6 cellular contexts compared by ENCODE assay signal in the genomic region with DNA sequence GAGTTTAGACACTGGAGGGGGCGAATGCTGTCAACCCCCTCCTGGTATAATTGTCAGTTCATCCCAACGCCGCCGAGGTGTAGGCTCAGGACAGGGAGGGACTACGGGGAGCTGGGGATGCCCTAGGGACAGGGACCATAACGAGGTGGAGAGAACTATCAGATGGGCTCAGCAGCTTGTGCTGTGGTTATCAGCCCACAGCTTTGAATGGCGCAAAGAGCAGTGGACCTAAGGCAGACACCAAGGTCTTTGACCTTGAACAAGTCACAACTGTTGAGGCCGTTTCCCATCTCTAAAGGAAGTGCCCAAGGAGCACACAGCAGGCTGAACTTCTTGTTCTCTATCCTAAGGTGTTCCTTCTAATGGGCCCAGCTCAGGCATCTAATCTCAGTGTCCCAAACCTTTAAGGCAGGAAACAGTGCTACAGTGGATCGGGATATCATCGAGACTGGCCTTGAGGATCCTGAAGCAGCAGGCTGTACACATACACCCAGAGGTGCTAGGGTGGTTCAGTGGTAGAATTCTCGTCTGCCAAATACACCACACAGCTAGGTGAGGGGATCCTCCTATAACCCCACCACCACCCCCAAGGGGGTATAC. TPM values are rescaled to one million over a fixed set of nuclear protein-coding genes. Genes with fewer than 3 reads are reported as not detected.
A peak's percentile ranks its signal among the peaks of the same experiment; 100 is the strongest.
DNase-seq lines count a peak whose midpoint lies in the region; ATAC-seq and TF ChIP-seq lines count a peak whose summit lies in the region.

No MANE protein-coding gene starts in this region.

- H3K36me3 Mint-ChIP-seq in CD4-positive, CD25-positive, alpha-beta regulatory T cell, result peaks cover 17% of the 10 kb centered on the region

- peak overlapping the region; percentile 90 to 96 (median 94) for H3K4me3 Mint-ChIP-seq in CD4-positive, CD25-positive, alpha-beta regulatory T cell

- H3K4me3 ChIP-seq in CD4-positive, CD25-positive, alpha-beta regulatory T cell (ENCODE audit: low read depth, low read length), result peak overlapping the region; percentile 75
- peak overlapping the region; percentile 70 for H3K4me3 ChIP-seq in SJCRH30
- H3K4me3 ChIP-seq in hepatocyte, result peak overlapping the region; percentile 22
- H3K4me3 ChIP-seq in upper lobe of right lung, result peak overlapping the region; percentile 71

- no peaks in the 10 kb centered on the region for H3K9me2 ChIP-seq in hepatocyte (replicated peaks; ENCODE audit: insufficient read depth)

- H3K27ac Mint-ChIP-seq in CD4-positive, CD25-positive, alpha-beta regulatory T cell, result peak overlapping the region; percentile 95 to 97 (median 96)

- H3K27me3 ChIP-seq in CD4-positive, CD25-positive, alpha-beta regulatory T cell (ENCODE audit: control insufficient read depth, insufficient read depth, low read length), result no peaks in the 10 kb centered on the region
- no peaks in the 10 kb centered on the region for H3K27me3 ChIP-seq in SJCRH30
- no peaks in the 10 kb centered on the region for H3K27me3 ChIP-seq in hepatocyte
- no peaks in the 10 kb centered on the region for H3K27me3 ChIP-seq in upper lobe of right lung

- no peaks in the 10 kb centered on the region for H3K27me3 Mint-ChIP-seq in CD4-positive, CD25-positive, alpha-beta regulatory T cell

- no peak for ATAC-seq in CD4-positive, CD25-positive, alpha-beta regulatory T cell (ENCODE audit: low read depth in 2 of 2)
- no peak for ATAC-seq in upper lobe of right lung

- H3K79me2 ChIP-seq in hepatocyte, result peaks cover 21% of the 10 kb centered on the region

- H3K27ac ChIP-seq in CD4-positive, CD25-positive, alpha-beta regulatory T cell (ENCODE audit: insufficient read depth, low read length, poor library complexity, severe bottlenecking), result peak overlapping the region; percentile 94
- H3K27ac ChIP-seq in SJCRH30, result peak overlapping the region; percentile 40
- peak overlapping the region; percentile 85 for H3K27ac ChIP-seq in hepatocyte
- peak overlapping the region; percentile 93 for H3K27ac ChIP-seq in upper lobe of right lung

- no peaks in the 10 kb centered on the region for H3K9me3 Mint-ChIP-seq in CD4-positive, CD25-positive, alpha-beta regulatory T cell

- intact Hi-C loops in upper lobe of right lung (cut with DNase I), result no loop called here

- TF ChIP-seq CTCF in hepatocyte (IDR thresholded peaks at IDR 0.05; ENCODE audit: poor library complexity), result no peak
- TF ChIP-seq CTCF in upper lobe of right lung (IDR thresholded peaks at IDR 0.05), result no peak

- no peak for DNase-seq in CD4-positive, CD25-positive, alpha-beta regulatory T cell
- no peak for DNase-seq in SJCRH30
- DNase-seq in hepatocyte (ENCODE audit: low spot score), result no peak
- DNase-seq in upper lobe of right lung, result no peak
- no peak for DNase-seq in HCEC 1CT
- no peak for DNase-seq in mesenteric fat pad (ENCODE audit: low spot score)

- peaks cover 43% of the 10 kb centered on the region for H3K4me1 ChIP-seq in CD4-positive, CD25-positive, alpha-beta regulatory T cell (ENCODE audit: control insufficient read depth, insufficient read depth, low read length, poor library complexity, severe bottlenecking)
- no peaks in the 10 kb centered on the region; the same call in 1 of the 2 replicates for H3K4me1 ChIP-seq in SJCRH30
- H3K4me1 ChIP-seq in hepatocyte (ENCODE audit: insufficient read depth), result peaks cover 7% of the 10 kb centered on the region
- H3K4me1 ChIP-seq in upper lobe of right lung, result peaks cover 29% of the 10 kb centered on the region

- WGBS in hepatocyte (ENCODE audit: low lambda C conversion rate, missing lambda C conversion rate), result 34% methylated on average over 11 of the region's 11 CpGs

- H3K9me3 ChIP-seq in CD4-positive, CD25-positive, alpha-beta regulatory T cell (ENCODE audit: control insufficient read depth in 2 of 2, low read length in 2 of 2), result no peaks in the 10 kb centered on the region
- H3K9me3 ChIP-seq in SJCRH30 (replicated peaks), result no peaks in the 10 kb centered on the region
- no peaks in the 10 kb centered on the region for H3K9me3 ChIP-seq in hepatocyte (ENCODE audit: low read depth)
- H3K9me3 ChIP-seq in upper lobe of right lung, result no peaks in the 10 kb centered on the region

- no peaks in the 10 kb centered on the region for H4K20me1 ChIP-seq in hepatocyte (ENCODE audit: insufficient read depth, poor library complexity, severe bottlenecking)

- peak overlapping the region; percentile 85 for H3K4me2 ChIP-seq in hepatocyte

- H3K36me3 ChIP-seq in CD4-positive, CD25-positive, alpha-beta regulatory T cell (ENCODE audit: control insufficient read depth, insufficient read depth, low read length), result peaks cover 49% of the 10 kb centered on the region
- H3K36me3 ChIP-seq in SJCRH30 (peaks cover 32% of the 10 kb centered on the region), hepatocyte (replicated peaks; ENCODE audit: insufficient read depth, low read depth) (no peaks in the 10 kb centered on the region), upper lobe of right lung (peaks cover 57% of the 10 kb centered on the region)

- peaks cover 0 to 76% (median 39%) of the 10 kb centered on the region in 4 donors for H3K4me1 Mint-ChIP-seq in CD4-positive, CD25-positive, alpha-beta regulatory T cell

- peak overlapping the region; percentile 41 for H2AFZ ChIP-seq in hepatocyte

RNA-seq across cellular contexts. Expression of a gene that starts 1.0 kb away (rescaled TPM):
- total RNA-seq in CD4-positive, CD25-positive, alpha-beta regulatory T cell, result 22.0 TPM
- polyA plus RNA-seq in CD4-positive, CD25-positive, alpha-beta regulatory T cell, result 10 to 100 TPM in 3 of 4 donors, 1 to 10 TPM in 1; 6.5 to 11.9 (median 10.9) TPM
- 8.8 and 9.1 TPM in 2 replicates for total RNA-seq in SJCRH30 (2014; rRNA removed; shearing (Covaris generic))
- total RNA-seq in hepatocyte (6.7 and 11.7 TPM in 2 replicates), upper lobe of right lung (17.6 TPM), mesenteric fat pad (13.4 TPM)
- 14.2 and 16.5 TPM in 2 replicates for polyA plus RNA-seq in hepatocyte

RNA-seq across cellular contexts. Expression of a gene that starts 9.3 kb away (rescaled TPM):
- total RNA-seq in CD4-positive, CD25-positive, alpha-beta regulatory T cell, result 172 TPM
- 10 to 100 TPM; 30.3 to 38.6 (median 33.9) TPM for polyA plus RNA-seq in CD4-positive, CD25-positive, alpha-beta regulatory T cell
- total RNA-seq in SJCRH30 (2014; rRNA removed; shearing (Covaris generic)), result 106 and 107 TPM in 2 replicates
- 46.8 and 53.1 TPM in 2 replicates for total RNA-seq in hepatocyte
- 17.1 and 25.6 TPM in 2 replicates for polyA plus RNA-seq in hepatocyte
- 75.0 TPM for total RNA-seq in upper lobe of right lung
- total RNA-seq in mesenteric fat pad, result 103 TPM

RNA-seq across cellular contexts. Expression of a gene that starts 18.6 kb away (rescaled TPM):
- 1,198 TPM for total RNA-seq in CD4-positive, CD25-positive, alpha-beta regulatory T cell
- polyA plus RNA-seq in CD4-positive, CD25-positive, alpha-beta regulatory T cell, result 1,000 to 10,000 TPM in 3 of 4 donors, 100 to 1,000 TPM in 1; 775 to 1,680 (median 1,413) TPM
- 2,270 and 2,323 TPM in 2 replicates for total RNA-seq in SJCRH30 (2014; rRNA removed; shearing (Covaris generic))
- total RNA-seq in hepatocyte, result 1,612 and 1,634 TPM in 2 replicates
- polyA plus RNA-seq in hepatocyte, result 501 and 526 TPM in 2 replicates
- 847 TPM for total RNA-seq in upper lobe of right lung
- 865 TPM for total RNA-seq in mesenteric fat pad

RNA-seq across cellular contexts. Expression of a gene that starts 20.3 kb away (rescaled TPM):
- total RNA-seq in CD4-positive, CD25-positive, alpha-beta regulatory T cell, result 165 TPM
- polyA plus RNA-seq in CD4-positive, CD25-positive, alpha-beta regulatory T cell, result 10 to 100 TPM; 16.1 to 23.2 (median 16.4) TPM
- total RNA-seq in SJCRH30 (2014; rRNA removed; shearing (Covaris generic)), result 5.8 and 8.9 TPM in 2 replicates
- total RNA-seq in hepatocyte (18.3 and 21.6 TPM in 2 replicates), upper lobe of right lung (91.1 TPM), mesenteric fat pad (116 TPM)
- polyA plus RNA-seq in hepatocyte, result 22.6 and 51.0 TPM in 2 replicates

RNA-seq across cellular contexts. Expression of a gene that starts 20.7 kb away (rescaled TPM):
- total RNA-seq in CD4-positive, CD25-positive, alpha-beta regulatory T cell, result 1.9 TPM
- polyA plus RNA-seq in CD4-positive, CD25-positive, alpha-beta regulatory T cell, result 1 to 10 TPM in 2 of 4 donors, under 1 TPM in 2; 0.41 to 1.3 (median 0.80) TPM
- 0.46 and 0.51 TPM in 2 replicates for total RNA-seq in SJCRH30 (2014; rRNA removed; shearing (Covaris generic))
- total RNA-seq in hepatocyte (1.5 and 1.9 TPM in 2 replicates), upper lobe of right lung (5.2 TPM), mesenteric fat pad (6.7 TPM)
- polyA plus RNA-seq in hepatocyte, result 2.1 and 3.2 TPM in 2 replicates

Comparison
In these comparisons a context has a peak if more than half of its experiments do, and no peak if none do; other contexts are left out.
1. H3K27ac ChIP-seq: peak in every context shown above with its lines; median percentile 94 in CD4-positive, CD25-positive, alpha-beta regulatory T cell; 93 in upper lobe of right lung; 85 in hepatocyte; 40 in SJCRH30.
2. H3K4me3 ChIP-seq: peak in every context shown above with its lines; median percentile 75 in CD4-positive, CD25-positive, alpha-beta regulatory T cell; 71 in upper lobe of right lung; 70 in SJCRH30; 22 in hepatocyte.